26 cellular contexts compared by ENCODE assay signal in the genomic region with DNA sequence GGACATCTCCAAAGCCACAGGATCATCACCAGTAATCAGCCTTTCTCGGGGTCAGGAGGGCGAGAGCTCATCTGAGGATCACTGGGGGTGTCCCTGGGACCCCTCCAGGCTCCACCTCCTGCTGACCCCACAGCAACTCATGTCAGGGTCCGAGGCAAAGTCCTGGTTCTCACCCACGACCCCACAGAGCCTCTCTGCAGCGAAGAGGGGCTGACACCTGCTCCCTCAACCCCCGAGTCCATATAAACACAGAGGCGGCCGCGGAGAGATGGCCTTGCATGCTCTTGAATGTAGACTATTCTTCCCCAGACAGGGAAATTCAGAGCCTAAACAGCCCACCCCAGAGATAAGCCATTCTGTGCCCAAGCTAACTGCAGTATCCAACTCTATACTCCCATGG. TPM values are rescaled to one million over a fixed set of nuclear protein-coding genes. Genes with fewer than 3 reads are reported as not detected.
DNase-seq lines count a peak whose midpoint lies in the region; ATAC-seq, FAIRE-seq and TF ChIP-seq lines count a peak whose summit lies in the region.
"Had no signal": no experiment of that assay in that cellular context is flagged by ENCODE, and none has a peak within 500 bp of the region (broad histone marks: within the 10 kb centered on the region; RNA-seq: fewer than 3 reads in every experiment).

No MANE protein-coding gene starts in this region.

- CTCF ChIA-PET in HepG2 (lab: Yijun Ruan, JAX; ENCODE audit: low intra/inter-chr PET ratio, low total read pairs), result no interaction called here

- no peak overlapping the region for H3K4me3 ChIP-seq in right lobe of liver
- H3K4me3 ChIP-seq in HepG2 (replicated peaks in 1 of 3; ENCODE audit: insufficient read depth in 1 of 3, low read depth in 2 of 3, low read length in 3 of 3), result no peak overlapping the region
- H3K4me3 ChIP-seq in mucosa of descending colon, result no peak overlapping the region
- H3K4me3 ChIP-seq in esophagus squamous epithelium, result no peak overlapping the region
- H3K4me3 ChIP-seq: A549, GM12878, SJSA1 had no signal

- peaks cover 2% of the 10 kb centered on the region for H3K36me3 Mint-ChIP-seq in chondrocyte (ENCODE audit: low read depth)
- peaks cover 4% of the 10 kb centered on the region for H3K36me3 Mint-ChIP-seq in type B pancreatic cell
- H3K36me3 Mint-ChIP-seq: CD4-positive, alpha-beta memory T cell had no signal

- H3K36me3 ChIP-seq in right lobe of liver, result no peaks in the 10 kb centered on the region
- peaks cover 26 to 65% of the 10 kb centered on the region in 2 experiments for H3K36me3 ChIP-seq in HepG2 (replicated peaks in 1 of 2; ENCODE audit: control insufficient read depth in 1 of 2, insufficient read depth in 2 of 2, low read length in 2 of 2)
- H3K36me3 ChIP-seq in mucosa of descending colon (ENCODE audit: low read depth), result no peaks in the 10 kb centered on the region
- peaks cover 0 to 49% (median 5%) of the 10 kb centered on the region in 3 donors for H3K36me3 ChIP-seq in esophagus squamous epithelium
- H3K36me3 ChIP-seq: BE2C had no signal

- no peak overlapping the region for H3K9ac ChIP-seq in HepG2 (ENCODE audit: insufficient read depth, low read depth, low read length)
- H3K9ac ChIP-seq: KMS-11 had no signal

- WGBS in right lobe of liver (ENCODE audit: insufficient coverage, low coverage, low lambda C conversion rate, missing lambda C conversion rate), result 100% methylated on average over 1 of the region's 9 CpGs
- 94% methylated on average over 8 of the region's 9 CpGs for WGBS in HepG2 (ENCODE audit: low lambda C conversion rate)
- 86 to 95% methylated on average over 9 of the region's 9 CpGs for WGBS in esophagus squamous epithelium, 2 donors

- H3K4me1 ChIP-seq in right lobe of liver (peaks cover 0 to 32% (median 10%) of the 10 kb centered on the region in 4 donors), HepG2 (ENCODE audit: insufficient read depth, low read length) (peaks cover 4% of the 10 kb centered on the region; the same call in 1 of the 2 replicates), mucosa of descending colon (ENCODE audit: low read depth) (no peaks in the 10 kb centered on the region), esophagus squamous epithelium (peaks cover 30 to 80% (median 39%) of the 10 kb centered on the region in 3 donors)
- H3K4me1 ChIP-seq: A549, BE2C, Caco-2 had no signal

- H3K9me3 ChIP-seq in right lobe of liver (no peaks in the 10 kb centered on the region), HepG2 (ENCODE audit: low read length) (no peaks in the 10 kb centered on the region), mucosa of descending colon (no peaks in the 10 kb centered on the region), esophagus squamous epithelium (no peaks in the 10 kb centered on the region)
- H3K9me3 ChIP-seq: A549, BE2C, Caco-2 had no signal

- intact Hi-C loops in right lobe of liver (cut with DNase I), result no loop called here
- intact Hi-C loops in HepG2 (cut with micrococcal nuclease; ENCODE audit: unreplicated experiment), result no loop called here
- intact Hi-C loops in mucosa of descending colon (cut with DNase I, micrococcal nuclease), result no loop called here
- intact Hi-C loops in esophagus squamous epithelium (cut with DNase I), result no loop called here

- H3K4me3 Mint-ChIP-seq in chondrocyte (ENCODE audit: unreplicated experiment) (no peak overlapping the region), type B pancreatic cell (no peak overlapping the region)
- no peak overlapping the region for H3K4me3 Mint-ChIP-seq in stimulated activated naive CD8-positive, alpha-beta T cell treated with anti-CD3 and anti-CD28 coated beads, Interleukin-15, amount 100 ng/mL, for 72 hours
- H3K4me3 Mint-ChIP-seq: CD4-positive, alpha-beta memory T cell had no signal

- H3K79me2 ChIP-seq in HepG2 (ENCODE audit: insufficient read depth, low read length), result peaks cover 91% of the 10 kb centered on the region

- ATAC-seq in right lobe of liver (no peak), HepG2 (no peak), mucosa of descending colon (no peak)
- ATAC-seq in stimulated activated naive CD8-positive, alpha-beta T cell treated with anti-CD3 and anti-CD28 coated beads, Interleukin-15, amount 100 ng/mL, for 72 hours, result no peak
- ATAC-seq: A549, GM12878, HCT116 had no signal

- no peak for TF ChIP-seq POLR2A in right lobe of liver (IDR thresholded peaks at IDR 0.05)
- no peak for TF ChIP-seq POLR2A in HepG2 (IDR thresholded peaks at IDR 0.05; ENCODE audit: insufficient read depth in 1 of 2, low read depth in 2 of 2, low read length in 2 of 2)
- no peak for TF ChIP-seq POLR2A in esophagus squamous epithelium (IDR thresholded peaks at IDR 0.05)

- H2AFZ ChIP-seq in HepG2 (ENCODE audit: low read length), result no peak overlapping the region

- H3K27ac ChIP-seq in right lobe of liver (no peak overlapping the region), HepG2 (ENCODE audit: extremely low read length, insufficient read depth, low read length) (no peak overlapping the region), esophagus squamous epithelium (no peak overlapping the region)
- H3K27ac ChIP-seq: A549, KMS-11, SJSA1 had no signal

- DNase-seq in right lobe of liver (peak in 2 of 3 donors; percentile 11 to 37), HepG2 (ENCODE audit: low spot score) (no peak), chondrocyte (ENCODE audit: low spot score) (peak; percentile 84), mucosa of descending colon (peak in 2 of 3 donors; percentile 8 to 21), type B pancreatic cell (ENCODE audit: extremely low spot score, unreplicated experiment) (no peak), esophagus squamous epithelium (lab: John Stamatoyannopoulos, UW) (no peak)
- no peak for DNase-seq in stimulated activated CD4-positive, alpha-beta T cell treated with anti-CD3 and anti-CD28 coated beads, Interleukin-4, amount 100 ng/mL, for 4 hours
- no peak for DNase-seq in stimulated activated naive CD8-positive, alpha-beta T cell treated with anti-CD3 and anti-CD28 coated beads, Interleukin-15, amount 100 ng/mL, for 72 hours
- DNase-seq: BE2C; Caco-2; DMS 273 treated with DMSO at 0.1 percent for 48 hours; GOT3; IMR-90; NCI-H1105; NCI-H2029; NCI-H2227 treated with DMSO at 0.1 percent for 48 hours; NCI-H510A treated with DMSO at 0.1 percent for 48 hours; NCI-H748 treated with DMSO at 0.1 percent for 48 hours; NK-92 treated with Interleukin-12 subunit alpha and Interleukin-12 subunit beta, amount 100 ng/mL, for 24 hours had no signal

- H3K27me3 ChIP-seq in right lobe of liver (no peaks in the 10 kb centered on the region), HepG2 (ENCODE audit: control insufficient read depth in 1 of 2, insufficient read depth in 2 of 2, low read length in 2 of 2) (no peaks in the 10 kb centered on the region), esophagus squamous epithelium (no peaks in the 10 kb centered on the region)
- H3K27me3 ChIP-seq: BE2C, SJSA1 had no signal

- POLR2A ChIA-PET in HepG2 (lab: Yijun Ruan, JAX), result no interaction called here

- H4K20me1 ChIP-seq in HepG2 (ENCODE audit: insufficient read depth, low read length), result peaks cover 77% of the 10 kb centered on the region; the same call in 1 of the 2 replicates

- H3K4me2 ChIP-seq in HepG2 (ENCODE audit: low read depth, low read length), result no peak overlapping the region
- H3K4me2 ChIP-seq: A549, KMS-11 had no signal

- TF ChIP-seq EP300 in HepG2 (IDR thresholded peaks at IDR 0.05; ENCODE audit: low read depth in 2 of 2, low read length in 2 of 2) (no peak), HepG2 (CRISPR knock-in tag; IDR thresholded peaks at IDR 0.05; ENCODE audit: borderline replicate concordance) (no peak)

- TF ChIP-seq CTCF in right lobe of liver (IDR thresholded peaks at IDR 0.05) (no peak), HepG2 (CRISPR knock-in tag; IDR thresholded peaks at IDR 0.05) (no peak), chondrocyte (IDR thresholded peaks at IDR 0.05) (no peak), mucosa of descending colon (IDR thresholded peaks at IDR 0.05) (no peak), type B pancreatic cell (conservative IDR thresholded peaks at IDR 0.05) (no peak), esophagus squamous epithelium (IDR thresholded peaks at IDR 0.05) (no peak)

- no TSS peak for BruUV-seq in HepG2 (replicated peaks; lab: Mats Ljungman, UMichigan)

- FAIRE-seq in HepG2 (lab: Jason Lieb, UNC), result no peak
- FAIRE-seq: A549, GM12878, HTR-8/SVneo had no signal

- H3K9me3 Mint-ChIP-seq in chondrocyte (ENCODE audit: low read depth) (peaks cover 5% of the 10 kb centered on the region), type B pancreatic cell (no peaks in the 10 kb centered on the region)
- H3K9me3 Mint-ChIP-seq in stimulated activated naive CD8-positive, alpha-beta T cell treated with anti-CD3 and anti-CD28 coated beads, Interleukin-15, amount 100 ng/mL, for 72 hours, result no peaks in the 10 kb centered on the region
- H3K9me3 Mint-ChIP-seq: CD4-positive, alpha-beta memory T cell had no signal

- no peak overlapping the region for H3K27ac Mint-ChIP-seq in chondrocyte (ENCODE audit: unreplicated experiment)
- peak overlapping the region; percentile 30 for H3K27ac Mint-ChIP-seq in type B pancreatic cell
- no peak overlapping the region for H3K27ac Mint-ChIP-seq in stimulated activated naive CD8-positive, alpha-beta T cell treated with anti-CD3 and anti-CD28 coated beads, Interleukin-15, amount 100 ng/mL, for 72 hours

- in situ Hi-C loops in HepG2 (cut with HindIII; ENCODE audit: extremely low pct_ligation_motif_present, low pct_unique_long_range_greater_than_20kb), result no loop called here

- H3K4me1 Mint-ChIP-seq in chondrocyte (ENCODE audit: low read depth), result peaks cover 5% of the 10 kb centered on the region
- H3K4me1 Mint-ChIP-seq in type B pancreatic cell (ENCODE audit: unreplicated experiment), result peaks cover 24% of the 10 kb centered on the region
- H3K4me1 Mint-ChIP-seq in stimulated activated naive CD8-positive, alpha-beta T cell treated with anti-CD3 and anti-CD28 coated beads, Interleukin-15, amount 100 ng/mL, for 72 hours, result peaks cover 17% of the 10 kb centered on the region
- H3K4me1 Mint-ChIP-seq: CD4-positive, alpha-beta memory T cell had no signal

- H3K27me3 Mint-ChIP-seq in chondrocyte (ENCODE audit: low read depth), result no peaks in the 10 kb centered on the region
- no peaks in the 10 kb centered on the region for H3K27me3 Mint-ChIP-seq in type B pancreatic cell
- H3K27me3 Mint-ChIP-seq in stimulated activated naive CD8-positive, alpha-beta T cell treated with anti-CD3 and anti-CD28 coated beads, Interleukin-15, amount 100 ng/mL, for 72 hours, result no peaks in the 10 kb centered on the region
- H3K27me3 Mint-ChIP-seq: CD4-positive, alpha-beta memory T cell had no signal

- TF ChIP-seq RAD21 in HepG2 (CRISPR knock-in tag; IDR thresholded peaks at IDR 0.05), result no peak

RNA-seq across cellular contexts. Expression of a gene that starts 29.9 kb away (rescaled TPM):
- total RNA-seq in right lobe of liver, result 10 to 100 TPM; 18.0 to 53.5 (median 31.0) TPM
- 68.4 and 84.6 TPM in 2 replicates for total RNA-seq in HepG2 (2016; rRNA removed; fragmentation: Illumina TruSeq; extraction: Trizol)
- total RNA-seq in HepG2 (2016; cell fraction: cytosol; rRNA removed; fragmentation: Illumina TruSeq; extraction: Trizol; ENCODE audit: low read depth), result 8.0 TPM in 2 replicates
- total RNA-seq in HepG2 (2016; cell fraction: insoluble cytoplasmic fraction; rRNA removed; fragmentation: Illumina TruSeq; extraction: Trizol), result 60.2 and 86.4 TPM in 2 replicates
- 38.4 and 40.3 TPM in 2 replicates for total RNA-seq in HepG2 (2016; cell fraction: membrane; rRNA removed; fragmentation: Illumina TruSeq; extraction: Trizol)
- total RNA-seq in HepG2 (2016; cell fraction: nucleus; rRNA removed; fragmentation: Illumina TruSeq; extraction: Trizol), result 59.1 and 66.3 TPM in 2 replicates
- 34.5 and 42.2 TPM in 2 replicates for polyA plus RNA-seq in HepG2 (2011; rRNA removed)
- polyA plus RNA-seq in HepG2 (2011; cell fraction: cytosol; rRNA removed), result 35.2 and 53.7 TPM in 2 replicates
- 38.8 and 44.3 TPM in 2 replicates for polyA plus RNA-seq in HepG2 (2011; cell fraction: nucleus; rRNA removed)
- polyA plus RNA-seq in HepG2 (2012), result 50.2 and 79.5 TPM in 2 replicates
- 5.2 and 5.6 TPM in 2 replicates for polyA plus RNA-seq in HepG2 (2016; cell fraction: cytosol; fragmentation: Illumina TruSeq; extraction: Trizol; ENCODE audit: low read depth)
- 70.3 and 83.1 TPM in 2 replicates for polyA plus RNA-seq in HepG2 (2016; cell fraction: insoluble cytoplasmic fraction; fragmentation: Illumina TruSeq; extraction: Trizol; ENCODE audit: low read depth)
- 24.6 and 27.0 TPM in 2 replicates for polyA plus RNA-seq in HepG2 (2016; cell fraction: membrane; fragmentation: Illumina TruSeq; extraction: Trizol; ENCODE audit: low read depth)
- polyA plus RNA-seq in HepG2 (2016; cell fraction: nucleus; fragmentation: Illumina TruSeq; extraction: Trizol; ENCODE audit: insufficient read depth, low read depth), result 106 and 113 TPM in 2 replicates
- polyA minus RNA-seq in HepG2 (2011; rRNA and poly(A)+ RNA removed; ENCODE audit: low replicate concordance), result 7.6 and 148 TPM in 2 replicates
- polyA minus RNA-seq in HepG2 (2011; cell fraction: cytosol; rRNA and poly(A)+ RNA removed), result 47.4 and 52.3 TPM in 2 replicates
- 39.0 and 60.8 TPM in 2 replicates for polyA minus RNA-seq in HepG2 (2011; cell fraction: nucleus; rRNA and poly(A)+ RNA removed)
- total RNA-seq in chondrocyte, result 30.0 to 39.2 TPM (median 33.1 TPM) in 3 replicates
- 10 to 100 TPM; 30.8 to 39.6 (median 32.2) TPM for total RNA-seq in mucosa of descending colon
- total RNA-seq in type B pancreatic cell (ENCODE audit: low replicate concordance), result 64.9 and 75.2 TPM in 2 replicates
- total RNA-seq in esophagus squamous epithelium, result 10 to 100 TPM; 44.7 to 73.8 (median 56.8) TPM

Comparison
In these comparisons a context has a peak if more than half of its experiments do, and no peak if none do; other contexts are left out.
1. DNase-seq: peak in right lobe of liver (2 of 3), chondrocyte (single experiment) and mucosa of descending colon (2 of 3); none in HepG2 (single experiment), type B pancreatic cell (single experiment), stimulated activated CD4-positive, alpha-beta T cell treated with anti-CD3 and anti-CD28 coated beads, Interleukin-4, amount 100 ng/mL, for 4 hours (0 of 2), stimulated activated naive CD8-positive, alpha-beta T cell treated with anti-CD3 and anti-CD28 coated beads, Interleukin-15, amount 100 ng/mL, for 72 hours (0 of 2) and esophagus squamous epithelium (single experiment).